Comparison of ENCODE assay signal across 31 cellular contexts in the genomic region with DNA sequence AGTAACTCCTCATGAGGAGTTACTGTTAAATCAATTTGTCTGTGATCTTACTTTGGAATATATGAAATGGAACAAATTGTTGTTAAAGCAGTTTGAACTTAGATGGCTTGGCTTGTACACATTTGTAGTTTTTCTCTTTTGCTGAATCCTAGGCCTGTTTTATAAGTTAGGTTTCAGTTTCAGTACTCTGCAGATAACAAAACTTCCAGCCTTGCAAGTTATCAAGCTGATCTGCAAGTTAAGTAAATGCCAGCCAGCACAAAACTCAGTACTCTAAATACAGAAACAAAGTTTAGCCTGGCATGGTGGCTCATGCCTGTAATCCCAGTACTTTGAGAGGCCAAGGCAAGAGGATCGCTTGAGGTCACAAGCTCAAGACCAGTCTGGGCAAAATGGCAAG. TPM values are rescaled to one million over a fixed set of nuclear protein-coding genes. Genes with fewer than 3 reads are reported as not detected.
"Had no signal": no experiment of that assay in that cellular context is flagged by ENCODE, and none has a peak within 500 bp of the region (broad histone marks: within the 10 kb centered on the region; RNA-seq: fewer than 3 reads in every experiment).

No MANE protein-coding gene starts in this region.

- H3K27ac Mint-ChIP-seq: activated CD8-positive, alpha-beta T cell treated with anti-CD3 and anti-CD28 coated beads, Interleukin-2, amount 10 ng/mL, durations not matched to agents 7 days and 5 days; activated naive CD4-positive, alpha-beta T cell treated with anti-CD3 and anti-CD28 coated beads, Interleukin-2, amount 10 ng/mL, durations not matched to agents 7 days and 5 days; activated naive CD8-positive, alpha-beta T cell treated with anti-CD3 and anti-CD28 coated beads for 36 hours; activated T-cell treated with anti-CD3 and anti-CD28 coated beads, Interleukin-2, amount 50 U/mL, for 24 hours; activated T-helper 1 cell treated with anti-CD3 and anti-CD28 coated beads, Interleukin-12 subunit alpha, Interleukin-12 subunit beta, Interleukin-2, Interleukin-4 antibody, amounts not matched to agents 30 ng/mL and 10 ng/mL and 1 ng/mL, durations not matched to agents 14 hours and 24 hours and 36 hours had no signal

- H3K9me3 ChIP-seq: adrenal gland, SJCRH30 had no signal

- H3K27me3 ChIP-seq: adrenal gland, SJCRH30 had no signal

- H3K4me3 ChIP-seq: adrenal gland, SJCRH30 had no signal

- H3K36me3 ChIP-seq: adrenal gland, SJCRH30 had no signal

- H3K27ac ChIP-seq: adrenal gland, RWPE1, SJCRH30 had no signal

- H3K4me1 Mint-ChIP-seq: activated naive CD8-positive, alpha-beta T cell treated with anti-CD3 and anti-CD28 coated beads for 36 hours had no signal

- H3K4me1 ChIP-seq: adrenal gland, SJCRH30 had no signal

- H3K36me3 Mint-ChIP-seq: activated naive CD4-positive, alpha-beta T cell treated with anti-CD3 and anti-CD28 coated beads, Interleukin-2, amount 10 ng/mL, durations not matched to agents 7 days and 5 days; activated naive CD8-positive, alpha-beta T cell treated with anti-CD3 and anti-CD28 coated beads for 36 hours had no signal

- H3K9me3 Mint-ChIP-seq: activated naive CD8-positive, alpha-beta T cell treated with anti-CD3 and anti-CD28 coated beads for 36 hours; activated T-cell treated with anti-CD3 and anti-CD28 coated beads, Interleukin-2, amount 50 U/mL, for 24 hours; activated T-helper 1 cell treated with anti-CD3 and anti-CD28 coated beads, Interleukin-12 subunit alpha, Interleukin-12 subunit beta, Interleukin-2, Interleukin-4 antibody, amounts not matched to agents 30 ng/mL and 10 ng/mL and 1 ng/mL, durations not matched to agents 14 hours and 24 hours and 36 hours had no signal

- DNase-seq: activated CD4-positive, CD25-positive, alpha-beta regulatory T cell; activated CD8-positive, alpha-beta memory T cell treated with anti-CD3 and anti-CD28 coated beads, Interleukin-2, amount 50 U/mL, for 48 hours; activated CD8-positive, alpha-beta T cell treated with anti-CD3 and anti-CD28 coated beads, Interleukin-2, amount 10 ng/mL, durations not matched to agents 7 days and 5 days; activated effector memory CD4-positive, alpha-beta T cell treated with anti-CD3 and anti-CD28 coated beads, Interleukin-2, amount 50 U/mL, for 16 hours; activated naive CD4-positive, alpha-beta T cell treated with anti-CD3 and anti-CD28 coated beads, Interleukin-2, amount 10 ng/mL, durations not matched to agents 7 days and 5 days; activated naive CD8-positive, alpha-beta T cell treated with anti-CD3 and anti-CD28 coated beads for 36 hours; activated T-cell treated with anti-CD3 and anti-CD28 coated beads, Interleukin-2, amount 50 U/mL, for 24 hours; adrenal gland; anterior cingulate cortex; cerebellar nuclear complex; Kasumi-1; NCI-H1048; NCI-H1417; NCI-H1694; NCI-H2029; NCI-H2107; NCI-H2171 treated with DMSO at 0.1 percent for 48 hours; NCI-H226; NCI-H774; Right ventricle myocardium superior; SJCRH30; SW 1271; T1000 had no signal

- H3K4me3 Mint-ChIP-seq: activated CD8-positive, alpha-beta T cell treated with anti-CD3 and anti-CD28 coated beads, Interleukin-2, amount 10 ng/mL, durations not matched to agents 7 days and 5 days; activated naive CD4-positive, alpha-beta T cell treated with anti-CD3 and anti-CD28 coated beads, Interleukin-2, amount 10 ng/mL, durations not matched to agents 7 days and 5 days; activated naive CD8-positive, alpha-beta T cell treated with anti-CD3 and anti-CD28 coated beads for 36 hours; activated T-cell treated with anti-CD3 and anti-CD28 coated beads, Interleukin-2, amount 50 U/mL, for 24 hours; activated T-helper 1 cell treated with anti-CD3 and anti-CD28 coated beads, Interleukin-12 subunit alpha, Interleukin-12 subunit beta, Interleukin-2, Interleukin-4 antibody, amounts not matched to agents 30 ng/mL and 10 ng/mL and 1 ng/mL, durations not matched to agents 14 hours and 24 hours and 36 hours had no signal

- ATAC-seq: activated CD8-positive, alpha-beta T cell treated with anti-CD3 and anti-CD28 coated beads, Interleukin-2, amount 10 ng/mL, durations not matched to agents 7 days and 5 days; Panc1; SK-N-SH treated with all-trans-retinoic acid at 6 μM for 48 hours had no signal

RNA-seq across cellular contexts. Expression of a gene that starts 42.2 kb away (rescaled TPM):
- total RNA-seq: activated CD8-positive, alpha-beta T cell treated with anti-CD3 and anti-CD28 coated beads, Interleukin-2, amount 10 ng/mL, durations not matched to agents 7 days and 5 days; activated naive CD8-positive, alpha-beta T cell treated with anti-CD3 and anti-CD28 coated beads for 36 hours; activated T-helper 1 cell treated with anti-CD3 and anti-CD28 coated beads, Interleukin-12 subunit alpha, Interleukin-12 subunit beta, Interleukin-2, Interleukin-4 antibody, amounts not matched to agents 30 ng/mL and 10 ng/mL and 1 ng/mL, durations not matched to agents 14 hours and 24 hours and 36 hours; adrenal gland; cardiac septum; NCI-H460; OCI-LY7; Right ventricle myocardium superior; SJCRH30; T-helper 1 cell treated with Interleukin-12 subunit alpha and Interleukin-12 subunit beta and Interleukin-4 antibody, amounts not matched to agents 30 ng/mL and 1 ng/mL, for 36 hours had no signal
- polyA plus RNA-seq: adrenal gland had no signal
